1 cellular context compared by ENCODE assay signal in the genomic region with DNA sequence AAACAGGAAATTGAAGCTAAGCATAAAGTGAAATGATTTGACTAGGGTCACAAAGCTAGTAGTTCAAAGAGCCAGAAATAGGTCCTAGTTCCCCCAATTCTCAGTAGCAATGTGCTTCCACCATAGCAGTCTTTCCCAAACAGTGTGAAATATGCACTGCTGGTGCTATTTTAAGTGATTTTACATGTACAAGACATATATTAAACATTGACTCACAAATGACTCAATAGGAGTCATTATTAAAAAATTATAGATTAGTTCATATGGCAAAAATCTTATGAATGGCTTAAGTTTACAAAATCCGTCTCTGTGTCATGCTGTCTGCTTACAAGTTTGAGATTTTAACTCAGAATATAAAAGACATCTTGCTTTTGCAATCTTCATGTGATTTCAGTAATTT.
TF ChIP-seq lines count a peak whose summit lies in the region.

No MANE protein-coding gene starts in this region.

TF ChIP-seq in SK-N-SH, 30 proteins besides CTCF, POLR2A, EP300 and RAD21 (continued from another document):
- TF ChIP-seq MEF2A (IDR thresholded peaks at IDR 0.05; ENCODE audit: borderline replicate concordance, low read depth) (peak; percentile 78; the same call in 1 of the 2 replicates), TCF12 (IDR thresholded peaks at IDR 0.05) (peak; percentile 42), NFIC (IDR thresholded peaks at IDR 0.05; ENCODE audit: borderline replicate concordance) (no peak), CHD2 (IDR thresholded peaks at IDR 0.05; ENCODE audit: low read length, partially characterized antibody) (no peak), GABPA (IDR thresholded peaks at IDR 0.05; ENCODE audit: low read depth) (no peak), JUND (IDR thresholded peaks at IDR 0.05) (peak; percentile 64), ELF1 (IDR thresholded peaks at IDR 0.05) (no peak), TEAD4 (IDR thresholded peaks at IDR 0.05; ENCODE audit: borderline replicate concordance, insufficient read depth) (peak; percentile 43; the same call in 1 of the 2 replicates), FOXJ3 (CRISPR knock-in tag; IDR thresholded peaks at IDR 0.05) (no peak), FOSL2 (IDR thresholded peaks at IDR 0.05; ENCODE audit: borderline replicate concordance, low read depth) (peak; percentile 84)
- TF ChIP-seq, protein P1, sequence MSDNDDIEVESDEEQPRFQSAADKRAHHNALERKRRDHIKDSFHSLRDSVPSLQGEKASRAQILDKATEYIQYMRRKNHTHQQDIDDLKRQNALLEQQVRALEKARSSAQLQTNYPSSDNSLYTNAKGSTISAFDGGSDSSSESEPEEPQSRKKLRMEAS (IDR thresholded peaks at IDR 0.05; ENCODE audit: low read depth): no peak; the same call in 1 of the 2 replicates
- TF ChIP-seq, protein P2, sequence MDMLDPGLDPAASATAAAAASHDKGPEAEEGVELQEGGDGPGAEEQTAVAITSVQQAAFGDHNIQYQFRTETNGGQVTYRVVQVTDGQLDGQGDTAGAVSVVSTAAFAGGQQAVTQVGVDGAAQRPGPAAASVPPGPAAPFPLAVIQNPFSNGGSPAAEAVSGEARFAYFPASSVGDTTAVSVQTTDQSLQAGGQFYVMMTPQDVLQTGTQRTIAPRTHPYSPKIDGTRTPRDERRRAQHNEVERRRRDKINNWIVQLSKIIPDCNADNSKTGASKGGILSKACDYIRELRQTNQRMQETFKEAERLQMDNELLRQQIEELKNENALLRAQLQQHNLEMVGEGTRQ (IDR thresholded peaks at IDR 0.05; ENCODE audit: borderline replicate concordance, low read depth, low read length): no peak
- TF ChIP-seq, protein P3, sequence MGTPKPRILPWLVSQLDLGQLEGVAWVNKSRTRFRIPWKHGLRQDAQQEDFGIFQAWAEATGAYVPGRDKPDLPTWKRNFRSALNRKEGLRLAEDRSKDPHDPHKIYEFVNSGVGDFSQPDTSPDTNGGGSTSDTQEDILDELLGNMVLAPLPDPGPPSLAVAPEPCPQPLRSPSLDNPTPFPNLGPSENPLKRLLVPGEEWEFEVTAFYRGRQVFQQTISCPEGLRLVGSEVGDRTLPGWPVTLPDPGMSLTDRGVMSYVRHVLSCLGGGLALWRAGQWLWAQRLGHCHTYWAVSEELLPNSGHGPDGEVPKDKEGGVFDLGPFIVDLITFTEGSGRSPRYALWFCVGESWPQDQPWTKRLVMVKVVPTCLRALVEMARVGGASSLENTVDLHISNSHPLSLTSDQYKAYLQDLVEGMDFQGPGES (IDR thresholded peaks at IDR 0.05; ENCODE audit: low read depth, low read length): no peak
